2 cellular contexts compared by ENCODE assay signal in genomic region chr5:149229298-149229937, GRCh38.
A peak's percentile ranks its signal among the peaks of the same experiment; 100 is the strongest.
TF ChIP-seq lines count a peak whose summit lies in the region.

No MANE protein-coding gene starts in this region.

TF ChIP-seq in HepG2, 621 proteins besides CTCF, POLR2A, EP300 and RAD21:
- TF ChIP-seq ZNF503 (CRISPR knock-in tag; IDR thresholded peaks at IDR 0.05) (no peak), ETV5 (CRISPR knock-in tag; IDR thresholded peaks at IDR 0.05; ENCODE audit: borderline replicate concordance) (no peak), ZNF850 (CRISPR knock-in tag; conservative IDR thresholded peaks at IDR 0.05) (no peak), ARNTL (CRISPR knock-in tag; IDR thresholded peaks at IDR 0.05) (no peak), ZNF772 (CRISPR knock-in tag; IDR thresholded peaks at IDR 0.05) (no peak), RFX5 (IDR thresholded peaks at IDR 0.05; ENCODE audit: low read depth, low read length) (no peak), ZNF841 (CRISPR knock-in tag; IDR thresholded peaks at IDR 0.05; ENCODE audit: borderline replicate concordance) (no peak), FIP1L1 (IDR thresholded peaks at IDR 0.05; ENCODE audit: borderline replicate concordance, insufficient read depth, low read depth, low read length) (no peak), E2F1 (CRISPR knock-in tag; IDR thresholded peaks at IDR 0.05) (no peak), ZMAT5 (CRISPR knock-in tag; IDR thresholded peaks at IDR 0.05; ENCODE audit: borderline replicate concordance, low read depth) (no peak)

TF ChIP-seq in K562, 482 proteins besides CTCF, POLR2A, EP300 and RAD21:
- TF ChIP-seq ARID4B (CRISPR knock-in tag; IDR thresholded peaks at IDR 0.05) (no peak), SRSF7 (optimal IDR thresholded peaks at IDR 0.05; ENCODE audit: low read depth, low read length) (no peak), ZNF431 (CRISPR knock-in tag; IDR thresholded peaks at IDR 0.05) (no peak), ZBTB5 (IDR thresholded peaks at IDR 0.05) (no peak), THRA (IDR thresholded peaks at IDR 0.05) (no peak), SAFB2 (IDR thresholded peaks at IDR 0.05; ENCODE audit: borderline replicate concordance, low read depth, low read length, severe bottlenecking) (no peak), ZNF584 (CRISPR knock-in tag; IDR thresholded peaks at IDR 0.05; ENCODE audit: low read depth) (no peak), FOSL1 (tag; conservative IDR thresholded peaks at IDR 0.05) (0 out of 2 replicates have a peak, but pooled peaks have one; percentile 4), GABPA (tag; conservative IDR thresholded peaks at IDR 0.05; ENCODE audit: low read depth) (peak; percentile 54; the same call in 1 of the 2 replicates), CHCHD3 (CRISPR knock-in tag; IDR thresholded peaks at IDR 0.05) (no peak)
